In the genomic region with DNA sequence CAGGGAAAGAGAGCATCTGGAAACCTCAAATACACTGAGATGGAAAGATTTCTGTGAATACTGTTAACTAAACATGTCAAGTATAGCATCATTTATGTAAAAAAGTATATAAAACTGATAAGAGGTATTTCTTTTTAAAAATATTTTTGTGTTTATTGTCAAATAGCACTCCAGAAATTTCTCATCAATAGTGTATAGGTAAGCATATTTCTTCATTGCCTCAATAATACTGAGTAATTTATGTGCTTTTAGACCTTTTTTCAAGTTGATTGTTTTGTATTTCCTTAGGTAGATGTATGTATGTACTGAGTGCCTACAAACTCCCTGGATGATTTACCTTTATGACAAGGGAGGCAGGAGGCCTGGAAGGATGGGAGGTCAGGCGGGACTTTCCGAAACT, we compare ENCODE assay signal across 26 cellular contexts.
A peak's percentile ranks its signal among the peaks of the same experiment; 100 is the strongest.
DNase-seq lines count a peak whose midpoint lies in the region; ATAC-seq, FAIRE-seq and TF ChIP-seq lines count a peak whose summit lies in the region.
"Had no signal": no experiment of that assay in that cellular context is flagged by ENCODE, and none has a peak within 500 bp of the region (broad histone marks: within the 10 kb centered on the region; RNA-seq: fewer than 3 reads in every experiment).

No MANE protein-coding gene starts in this region.

- no peak for TF ChIP-seq EP300 in A549 (IDR thresholded peaks at IDR 0.05)

- intact Hi-C loops in IMR-90 (cut with micrococcal nuclease) = no loop called here
- intact Hi-C loops in activated CD4-positive, alpha-beta memory T cell treated with anti-CD3 and anti-CD28 coated beads for 36 hours (cut with micrococcal nuclease) = no loop called here

- H2AK9ac ChIP-seq in IMR-90 (replicated peaks; ENCODE audit: low read depth, low read length, poor library complexity) = no peak overlapping the region

- H4K8ac ChIP-seq in IMR-90 (ENCODE audit: low read depth in 2 of 2, low read length in 2 of 2) = no peak overlapping the region

- H3K4me3 ChIP-seq in A549 (no peak overlapping the region), IMR-90 (ENCODE audit: insufficient read depth, low read depth, low read length) (no peak overlapping the region)
- H3K4me3 ChIP-seq: BLaER1, GM12878 had no signal

- H3K56ac ChIP-seq in IMR-90 (ENCODE audit: extremely low read depth, insufficient read depth, low read length) = no peak overlapping the region

- H3K9me1 ChIP-seq in IMR-90 (ENCODE audit: insufficient read depth, low read length) = peaks cover 3% of the 10 kb centered on the region; the same call in 1 of the 2 replicates

- FAIRE-seq in A549 (lab: Jason Lieb, UNC) = no peak
- FAIRE-seq: GM12878, GM12892, GM19239 had no signal

- H3K4me2 ChIP-seq in A549 (no peak overlapping the region), IMR-90 (ENCODE audit: low read depth, low read length) (no peak overlapping the region)
- H3K4me2 ChIP-seq: BLaER1 had no signal

- H3K23ac ChIP-seq in IMR-90 (ENCODE audit: low read depth, low read length) = no peak overlapping the region

- peaks cover 11% of the 10 kb centered on the region for H3K9me3 Mint-ChIP-seq in glutamatergic neuron (ENCODE audit: unreplicated experiment)
- H3K9me3 Mint-ChIP-seq in activated CD4-positive, alpha-beta memory T cell treated with anti-CD3 and anti-CD28 coated beads for 36 hours = no peaks in the 10 kb centered on the region
- H3K9me3 Mint-ChIP-seq: CD8-positive, alpha-beta memory T cell had no signal

- in situ Hi-C loops in IMR-90 (cut with MboI; ENCODE audit: low sequenced_read_pairs) = no loop called here

- H3K4me3 Mint-ChIP-seq in glutamatergic neuron (ENCODE audit: unreplicated experiment) = no peak overlapping the region
- no peak overlapping the region for H3K4me3 Mint-ChIP-seq in activated CD4-positive, alpha-beta memory T cell treated with anti-CD3 and anti-CD28 coated beads for 36 hours
- H3K4me3 Mint-ChIP-seq: CD14-positive monocyte; CD4-positive, alpha-beta memory T cell; CD4-positive, CD25-positive, alpha-beta regulatory T cell; CD8-positive, alpha-beta memory T cell had no signal

- peaks cover 46% of the 10 kb centered on the region for H3K4me1 Mint-ChIP-seq in glutamatergic neuron (ENCODE audit: low read depth, unreplicated experiment)
- no peaks in the 10 kb centered on the region for H3K4me1 Mint-ChIP-seq in activated CD4-positive, alpha-beta memory T cell treated with anti-CD3 and anti-CD28 coated beads for 36 hours (ENCODE audit: low read depth)
- H3K4me1 Mint-ChIP-seq: CD14-positive monocyte; CD4-positive, alpha-beta memory T cell; CD4-positive, CD25-positive, alpha-beta regulatory T cell; CD8-positive, alpha-beta memory T cell had no signal

- DNase-seq in A549 (ENCODE audit: low read depth in 1 of 2, low spot score in 1 of 2) (no peak), IMR-90 (no peak), glutamatergic neuron (no peak)
- DNase-seq in activated CD4-positive, alpha-beta T cell treated with anti-CD3 and anti-CD28 coated beads for 1 hour = no peak
- no peak for DNase-seq in activated CD4-positive, alpha-beta memory T cell treated with anti-CD3 and anti-CD28 coated beads for 36 hours
- DNase-seq: 8988T; AML-193; BE2C; C1 segment of cervical spinal cord; CD4-positive, alpha-beta memory T cell; CD4-positive, CD25-positive, alpha-beta regulatory T cell; CD8-positive, alpha-beta memory T cell; COR-L47; DMS 273 treated with DMSO at 0.1 percent for 48 hours; DMS153; DMS53; DMS79; DND-41; EL; GDM1 had no signal

- H2BK20ac ChIP-seq in IMR-90 (ENCODE audit: low read depth, low read length) = no peak overlapping the region

- no peaks in the 10 kb centered on the region for H3K27me3 ChIP-seq in IMR-90 (ENCODE audit: control insufficient read depth, insufficient read depth, low read length)
- H3K27me3 ChIP-seq: BE2C, BLaER1 had no signal

- no peaks in the 10 kb centered on the region for H3K79me1 ChIP-seq in IMR-90 (ENCODE audit: low read depth in 1 of 2, low read length in 2 of 2)

- peaks cover 25% of the 10 kb centered on the region; the same call in 1 of the 2 replicates for H3K36me3 ChIP-seq in IMR-90 (ENCODE audit: control insufficient read depth, insufficient read depth, low read length)
- H3K36me3 ChIP-seq: BLaER1 had no signal

- H4K20me1 ChIP-seq in IMR-90 (ENCODE audit: insufficient read depth, low read length) = no peaks in the 10 kb centered on the region
- H4K20me1 ChIP-seq: BLaER1 had no signal

- no peak overlapping the region for H3K18ac ChIP-seq in IMR-90 (ENCODE audit: low read depth, low read length)

- H2BK120ac ChIP-seq in IMR-90 (ENCODE audit: low read depth, low read length) = no peak overlapping the region

- no peak overlapping the region for H3K4ac ChIP-seq in IMR-90 (ENCODE audit: low read depth, low read length)

- no peak overlapping the region for H2AK5ac ChIP-seq in IMR-90 (ENCODE audit: low read depth, low read length)

- CTCF ChIA-PET in A549 (lab: Yijun Ruan, JAX) (no interaction called here), IMR-90 (lab: Yijun Ruan, JAX) (no interaction called here)
- CTCF ChIA-PET in activated CD4-positive, alpha-beta memory T cell treated with anti-CD3 and anti-CD28 coated beads for 36 hours (lab: Charles Lee) = no interaction called here

- no peak overlapping the region for H3K14ac ChIP-seq in IMR-90 (replicated peaks; ENCODE audit: low read depth, low read length)

- POLR2A ChIA-PET in A549 (lab: Yijun Ruan, JAX) (no interaction called here), IMR-90 (lab: Charles Lee; ENCODE audit: unreplicated experiment) (no interaction called here)
- POLR2A ChIA-PET in activated CD4-positive, alpha-beta memory T cell treated with anti-CD3 and anti-CD28 coated beads for 36 hours (lab: Charles Lee) = no interaction called here

- H4K5ac ChIP-seq in IMR-90 (ENCODE audit: low read depth, low read length) = no peak overlapping the region

- H3K27ac Mint-ChIP-seq in glutamatergic neuron (ENCODE audit: unreplicated experiment) = peak overlapping the region; percentile 28
- H3K27ac Mint-ChIP-seq in activated CD4-positive, alpha-beta memory T cell treated with anti-CD3 and anti-CD28 coated beads for 36 hours = no peak overlapping the region
- H3K27ac Mint-ChIP-seq: CD14-positive monocyte; CD4-positive, CD25-positive, alpha-beta regulatory T cell; CD8-positive, alpha-beta memory T cell had no signal

- TF ChIP-seq POLR2A in A549 (IDR thresholded peaks at IDR 0.05; ENCODE audit: low read length) = no peak
- no peak for TF ChIP-seq POLR2A in IMR-90 (IDR thresholded peaks at IDR 0.05; ENCODE audit: low read depth, low read length)

- ATAC-seq in A549 (no peak), IMR-90 (ENCODE audit: low read depth) (no peak), GM18502 (IDR thresholded peaks at IDR 0.05; ENCODE audit: poor library complexity, unreplicated experiment) (no peak)
- ATAC-seq: GM12878 had no signal

- H2AFZ ChIP-seq in IMR-90 (replicated peaks; ENCODE audit: low read length, poor library complexity) = no peak overlapping the region

- H3K27me3 Mint-ChIP-seq in glutamatergic neuron (ENCODE audit: unreplicated experiment) = peaks cover 8% of the 10 kb centered on the region
- no peaks in the 10 kb centered on the region for H3K27me3 Mint-ChIP-seq in activated CD4-positive, alpha-beta memory T cell treated with anti-CD3 and anti-CD28 coated beads for 36 hours

- H3K9me3 ChIP-seq in A549 = no peaks in the 10 kb centered on the region
- H3K9me3 ChIP-seq in IMR-90 (ENCODE audit: control insufficient read depth, insufficient read depth, low read length) = no peaks in the 10 kb centered on the region
- H3K9me3 ChIP-seq: BE2C, BLaER1 had no signal

- peaks cover 4% of the 10 kb centered on the region for H3K36me3 Mint-ChIP-seq in glutamatergic neuron (ENCODE audit: unreplicated experiment)
- H3K36me3 Mint-ChIP-seq in activated CD4-positive, alpha-beta memory T cell treated with anti-CD3 and anti-CD28 coated beads for 36 hours = no peaks in the 10 kb centered on the region
- H3K36me3 Mint-ChIP-seq: CD14-positive monocyte; CD4-positive, alpha-beta memory T cell; CD4-positive, CD25-positive, alpha-beta regulatory T cell; CD8-positive, alpha-beta memory T cell had no signal

- no peak overlapping the region for H2BK15ac ChIP-seq in IMR-90 (ENCODE audit: low read depth, low read length)

- TF ChIP-seq CTCF in A549 (IDR thresholded peaks at IDR 0.05) (no peak), IMR-90 (conservative IDR thresholded peaks at IDR 0.05; ENCODE audit: low read depth, low read length) (no peak), glutamatergic neuron (IDR thresholded peaks at IDR 0.05; ENCODE audit: partially characterized antibody, unreplicated experiment) (no peak)

- dilution Hi-C loops in IMR-90 (cut with HindIII; ENCODE audit: low sequenced_read_pairs, unreplicated experiment) = no loop called here

- no peak overlapping the region for H3K9ac ChIP-seq in IMR-90 (ENCODE audit: low read depth, low read length)
- H3K9ac ChIP-seq: BLaER1 had no signal

- WGBS in A549 (ENCODE audit: missing lambda C conversion rate) = 86% methylated on average over 2 of the region's 2 CpGs
- no CpG with 5 or more reads among the region's 2 CpGs for WGBS in IMR-90 (ENCODE audit: extremely low coverage in 2 of 2, insufficient read length in 1 of 2), 2 experiments

- no peak overlapping the region for H2BK5ac ChIP-seq in IMR-90 (ENCODE audit: low read depth, low read length, poor library complexity, severe bottlenecking)

- no peak overlapping the region for H4K91ac ChIP-seq in IMR-90 (ENCODE audit: insufficient read depth, low read depth, low read length)

- H3K4me1 ChIP-seq in A549 = 0 out of 3 replicates have a peak, but pooled peaks cover 1% of the 10 kb centered on the region
- no peaks in the 10 kb centered on the region; the same call in 1 of the 2 replicates for H3K4me1 ChIP-seq in IMR-90 (ENCODE audit: control insufficient read depth, insufficient read depth, low read length)
- H3K4me1 ChIP-seq: BE2C, BLaER1 had no signal

- no peak overlapping the region for H3K27ac ChIP-seq in A549
- no peak overlapping the region for H3K27ac ChIP-seq in IMR-90 (ENCODE audit: insufficient read depth, low read length)
- H3K27ac ChIP-seq: BLaER1 had no signal

- BruUV-seq in IMR-90 (replicated peaks; lab: Mats Ljungman, UMichigan) = no TSS peak

- TF ChIP-seq RAD21 in A549 (conservative IDR thresholded peaks at IDR 0.05 in 1 of 2, IDR thresholded peaks at IDR 0.05 in 1 of 2) (no peak), IMR-90 (IDR thresholded peaks at IDR 0.05; ENCODE audit: low read length) (no peak)

TF ChIP-seq in A549, 52 proteins besides CTCF, POLR2A, EP300 and RAD21:
- peak; percentile 43 for TF ChIP-seq MAFK (IDR thresholded peaks at IDR 0.05; ENCODE audit: partially characterized antibody)
- no peak for TF ChIP-seq SMC3 (IDR thresholded peaks at IDR 0.05)

TF ChIP-seq in IMR-90, 13 proteins besides CTCF, POLR2A, EP300 and RAD21:
- TF ChIP-seq MAFK (IDR thresholded peaks at IDR 0.05; ENCODE audit: low read depth, low read length) (peak; percentile 54), CEBPB (IDR thresholded peaks at IDR 0.05; ENCODE audit: low read depth, low read length) (no peak)
